ENCODE assay signal across 1 cellular context in the genomic region with DNA sequence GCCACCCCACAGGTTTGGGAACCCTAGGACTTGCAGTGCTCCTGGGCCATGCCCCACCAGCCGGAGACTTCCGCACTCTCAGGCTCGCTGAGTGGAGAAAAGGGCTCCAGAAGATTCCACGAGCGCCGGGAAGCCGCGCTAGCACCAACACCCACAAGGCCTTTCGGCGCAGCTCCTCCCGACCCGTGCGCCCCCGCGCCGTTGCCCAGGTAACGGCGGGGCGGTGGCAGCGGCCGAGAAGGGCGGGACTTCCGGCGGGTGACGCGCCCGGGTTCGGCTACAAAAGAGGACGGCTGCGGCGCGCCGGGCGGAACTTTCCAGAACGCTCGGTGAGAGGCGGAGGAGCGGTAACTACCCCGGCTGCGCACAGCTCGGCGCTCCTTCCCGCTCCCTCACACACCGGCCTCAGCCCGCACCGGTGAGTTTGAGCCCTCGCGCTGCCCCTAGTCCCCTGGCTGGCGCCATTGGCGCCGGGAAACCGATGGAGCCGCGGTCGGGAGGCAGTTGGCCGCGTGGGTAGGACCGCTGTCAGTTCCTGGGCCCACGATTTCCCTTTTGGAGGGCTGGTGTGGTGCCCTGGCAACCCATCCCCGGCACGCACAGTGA.
TF ChIP-seq lines count a peak whose summit lies in the region.

Gene DNAJA1, plus strand, starts transcription at position 308 of the 606 bp plus-strand sequence. CDS start 1,212 bp downstream, outside the sequence.

TF ChIP-seq in GM23338, 12 proteins besides CTCF, POLR2A, EP300 and RAD21 (continued from another document):
- TF ChIP-seq, protein P1, sequence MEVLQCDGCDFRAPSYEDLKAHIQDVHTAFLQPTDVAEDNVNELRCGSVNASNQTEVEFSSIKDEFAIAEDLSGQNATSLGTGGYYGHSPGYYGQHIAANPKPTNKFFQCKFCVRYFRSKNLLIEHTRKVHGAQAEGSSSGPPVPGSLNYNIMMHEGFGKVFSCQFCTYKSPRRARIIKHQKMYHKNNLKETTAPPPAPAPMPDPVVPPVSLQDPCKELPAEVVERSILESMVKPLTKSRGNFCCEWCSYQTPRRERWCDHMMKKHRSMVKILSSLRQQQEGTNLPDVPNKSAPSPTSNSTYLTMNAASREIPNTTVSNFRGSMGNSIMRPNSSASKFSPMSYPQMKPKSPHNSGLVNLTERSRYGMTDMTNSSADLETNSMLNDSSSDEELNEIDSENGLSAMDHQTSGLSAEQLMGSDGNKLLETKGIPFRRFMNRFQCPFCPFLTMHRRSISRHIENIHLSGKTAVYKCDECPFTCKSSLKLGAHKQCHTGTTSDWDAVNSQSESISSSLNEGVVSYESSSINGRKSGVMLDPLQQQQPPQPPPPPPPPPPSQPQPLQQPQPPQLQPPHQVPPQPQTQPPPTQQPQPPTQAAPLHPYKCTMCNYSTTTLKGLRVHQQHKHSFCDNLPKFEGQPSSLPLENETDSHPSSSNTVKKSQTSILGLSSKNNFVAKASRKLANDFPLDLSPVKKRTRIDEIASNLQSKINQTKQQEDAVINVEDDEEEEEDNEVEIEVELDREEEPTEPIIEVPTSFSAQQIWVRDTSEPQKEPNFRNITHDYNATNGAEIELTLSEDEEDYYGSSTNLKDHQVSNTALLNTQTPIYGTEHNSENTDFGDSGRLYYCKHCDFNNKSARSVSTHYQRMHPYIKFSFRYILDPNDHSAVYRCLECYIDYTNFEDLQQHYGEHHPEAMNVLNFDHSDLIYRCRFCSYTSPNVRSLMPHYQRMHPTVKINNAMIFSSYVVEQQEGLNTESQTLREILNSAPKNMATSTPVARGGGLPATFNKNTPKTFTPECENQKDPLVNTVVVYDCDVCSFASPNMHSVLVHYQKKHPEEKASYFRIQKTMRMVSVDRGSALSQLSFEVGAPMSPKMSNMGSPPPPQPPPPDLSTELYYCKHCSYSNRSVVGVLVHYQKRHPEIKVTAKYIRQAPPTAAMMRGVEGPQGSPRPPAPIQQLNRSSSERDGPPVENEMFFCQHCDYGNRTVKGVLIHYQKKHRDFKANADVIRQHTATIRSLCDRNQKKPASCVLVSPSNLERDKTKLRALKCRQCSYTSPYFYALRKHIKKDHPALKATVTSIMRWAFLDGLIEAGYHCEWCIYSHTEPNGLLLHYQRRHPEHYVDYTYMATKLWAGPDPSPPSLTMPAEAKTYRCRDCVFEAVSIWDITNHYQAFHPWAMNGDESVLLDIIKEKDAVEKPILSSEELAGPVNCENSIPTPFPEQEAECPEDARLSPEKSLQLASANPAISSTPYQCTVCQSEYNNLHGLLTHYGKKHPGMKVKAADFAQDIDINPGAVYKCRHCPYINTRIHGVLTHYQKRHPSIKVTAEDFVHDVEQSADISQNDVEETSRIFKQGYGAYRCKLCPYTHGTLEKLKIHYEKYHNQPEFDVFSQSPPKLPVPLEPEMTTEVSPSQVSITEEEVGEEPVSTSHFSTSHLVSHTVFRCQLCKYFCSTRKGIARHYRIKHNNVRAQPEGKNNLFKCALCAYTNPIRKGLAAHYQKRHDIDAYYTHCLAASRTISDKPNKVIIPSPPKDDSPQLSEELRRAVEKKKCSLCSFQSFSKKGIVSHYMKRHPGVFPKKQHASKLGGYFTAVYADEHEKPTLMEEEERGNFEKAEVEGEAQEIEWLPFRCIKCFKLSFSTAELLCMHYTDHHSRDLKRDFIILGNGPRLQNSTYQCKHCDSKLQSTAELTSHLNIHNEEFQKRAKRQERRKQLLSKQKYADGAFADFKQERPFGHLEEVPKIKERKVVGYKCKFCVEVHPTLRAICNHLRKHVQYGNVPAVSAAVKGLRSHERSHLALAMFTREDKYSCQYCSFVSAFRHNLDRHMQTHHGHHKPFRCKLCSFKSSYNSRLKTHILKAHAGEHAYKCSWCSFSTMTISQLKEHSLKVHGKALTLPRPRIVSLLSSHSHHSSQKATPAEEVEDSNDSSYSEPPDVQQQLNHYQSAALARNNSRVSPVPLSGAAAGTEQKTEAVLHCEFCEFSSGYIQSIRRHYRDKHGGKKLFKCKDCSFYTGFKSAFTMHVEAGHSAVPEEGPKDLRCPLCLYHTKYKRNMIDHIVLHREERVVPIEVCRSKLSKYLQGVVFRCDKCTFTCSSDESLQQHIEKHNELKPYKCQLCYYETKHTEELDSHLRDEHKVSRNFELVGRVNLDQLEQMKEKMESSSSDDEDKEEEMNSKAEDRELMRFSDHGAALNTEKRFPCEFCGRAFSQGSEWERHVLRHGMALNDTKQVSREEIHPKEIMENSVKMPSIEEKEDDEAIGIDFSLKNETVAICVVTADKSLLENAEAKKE (CRISPR knock-in tag; IDR thresholded peaks at IDR 0.05) = no peak
- TF ChIP-seq, protein P2, sequence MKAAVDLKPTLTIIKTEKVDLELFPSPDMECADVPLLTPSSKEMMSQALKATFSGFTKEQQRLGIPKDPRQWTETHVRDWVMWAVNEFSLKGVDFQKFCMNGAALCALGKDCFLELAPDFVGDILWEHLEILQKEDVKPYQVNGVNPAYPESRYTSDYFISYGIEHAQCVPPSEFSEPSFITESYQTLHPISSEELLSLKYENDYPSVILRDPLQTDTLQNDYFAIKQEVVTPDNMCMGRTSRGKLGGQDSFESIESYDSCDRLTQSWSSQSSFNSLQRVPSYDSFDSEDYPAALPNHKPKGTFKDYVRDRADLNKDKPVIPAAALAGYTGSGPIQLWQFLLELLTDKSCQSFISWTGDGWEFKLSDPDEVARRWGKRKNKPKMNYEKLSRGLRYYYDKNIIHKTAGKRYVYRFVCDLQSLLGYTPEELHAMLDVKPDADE (IDR thresholded peaks at IDR 0.05) = 0 out of 2 replicates have a peak, but pooled peaks have one; percentile 40
- TF ChIP-seq, protein P3, sequence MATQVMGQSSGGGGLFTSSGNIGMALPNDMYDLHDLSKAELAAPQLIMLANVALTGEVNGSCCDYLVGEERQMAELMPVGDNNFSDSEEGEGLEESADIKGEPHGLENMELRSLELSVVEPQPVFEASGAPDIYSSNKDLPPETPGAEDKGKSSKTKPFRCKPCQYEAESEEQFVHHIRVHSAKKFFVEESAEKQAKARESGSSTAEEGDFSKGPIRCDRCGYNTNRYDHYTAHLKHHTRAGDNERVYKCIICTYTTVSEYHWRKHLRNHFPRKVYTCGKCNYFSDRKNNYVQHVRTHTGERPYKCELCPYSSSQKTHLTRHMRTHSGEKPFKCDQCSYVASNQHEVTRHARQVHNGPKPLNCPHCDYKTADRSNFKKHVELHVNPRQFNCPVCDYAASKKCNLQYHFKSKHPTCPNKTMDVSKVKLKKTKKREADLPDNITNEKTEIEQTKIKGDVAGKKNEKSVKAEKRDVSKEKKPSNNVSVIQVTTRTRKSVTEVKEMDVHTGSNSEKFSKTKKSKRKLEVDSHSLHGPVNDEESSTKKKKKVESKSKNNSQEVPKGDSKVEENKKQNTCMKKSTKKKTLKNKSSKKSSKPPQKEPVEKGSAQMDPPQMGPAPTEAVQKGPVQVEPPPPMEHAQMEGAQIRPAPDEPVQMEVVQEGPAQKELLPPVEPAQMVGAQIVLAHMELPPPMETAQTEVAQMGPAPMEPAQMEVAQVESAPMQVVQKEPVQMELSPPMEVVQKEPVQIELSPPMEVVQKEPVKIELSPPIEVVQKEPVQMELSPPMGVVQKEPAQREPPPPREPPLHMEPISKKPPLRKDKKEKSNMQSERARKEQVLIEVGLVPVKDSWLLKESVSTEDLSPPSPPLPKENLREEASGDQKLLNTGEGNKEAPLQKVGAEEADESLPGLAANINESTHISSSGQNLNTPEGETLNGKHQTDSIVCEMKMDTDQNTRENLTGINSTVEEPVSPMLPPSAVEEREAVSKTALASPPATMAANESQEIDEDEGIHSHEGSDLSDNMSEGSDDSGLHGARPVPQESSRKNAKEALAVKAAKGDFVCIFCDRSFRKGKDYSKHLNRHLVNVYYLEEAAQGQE (IDR thresholded peaks at IDR 0.05; ENCODE audit: unreplicated experiment) = peak; percentile 9
- TF ChIP-seq CREB1 (CRISPR knock-in tag; IDR thresholded peaks at IDR 0.05; ENCODE audit: low read depth) = peak; percentile 89
